8 cellular contexts compared by ENCODE assay signal in the genomic region with DNA sequence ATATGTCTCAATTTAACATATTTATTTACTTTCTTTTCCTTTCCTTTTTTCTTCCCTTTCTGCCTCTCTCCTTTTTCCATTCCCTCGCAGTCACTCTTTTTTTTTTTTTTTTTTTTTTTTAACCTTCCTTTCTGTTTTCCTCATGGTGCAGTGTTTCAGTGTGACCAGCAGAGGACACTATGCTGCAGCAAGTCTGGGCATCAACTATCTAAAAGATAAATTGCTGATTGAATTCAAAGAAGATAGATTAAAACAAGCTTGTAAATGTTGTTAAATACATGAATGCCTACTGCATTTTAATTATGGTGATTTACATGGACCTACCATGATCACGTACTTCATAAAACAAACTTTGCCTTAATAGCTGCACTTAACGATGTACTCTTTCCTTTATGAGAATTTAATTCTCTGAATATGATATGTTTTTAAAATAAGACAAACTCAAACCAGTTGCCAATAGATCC.
DNase-seq lines count a peak whose midpoint lies in the region; ATAC-seq and TF ChIP-seq lines count a peak whose summit lies in the region.

No MANE protein-coding gene starts in this region.

- no peak for TF ChIP-seq POLR2A in prostate gland (IDR thresholded peaks at IDR 0.05)

- no peaks in the 10 kb centered on the region for H3K36me3 Mint-ChIP-seq in CD4-positive, alpha-beta T cell (ENCODE audit: low read depth)

- CTCF ChIA-PET in CD4-positive, alpha-beta T cell (lab: Charles Lee): interaction anchor here (0.6 to 1.3 kb wide), 17 partner anchors 15 to 1229 kb away, joined by 3 to 13 read pairs (median 4); no protein-coding TSS in a partner anchor

- no peaks in the 10 kb centered on the region for H3K9me3 Mint-ChIP-seq in CD4-positive, alpha-beta T cell

- intact Hi-C loops in CD4-positive, alpha-beta T cell (cut with DNase I, micrococcal nuclease): loop anchor here (1.0 to 10.0 kb wide), 6 partner anchors 316 to 665 kb away; partner anchors contain the start of gene AHR (in 1 of the 2)
- intact Hi-C loops in prostate gland (cut with DNase I): loop anchor here (5.0 to 10.0 kb wide), 4 partner anchors 320 to 692 kb away; no protein-coding TSS in a partner anchor

- H3K27me3 Mint-ChIP-seq in CD4-positive, alpha-beta T cell: peaks cover 5% of the 10 kb centered on the region

- POLR2A ChIA-PET in CD4-positive, alpha-beta T cell (lab: Charles Lee): no interaction called here

- no peaks in the 10 kb centered on the region for H3K36me3 ChIP-seq in prostate gland

- no peak overlapping the region for H3K27ac Mint-ChIP-seq in CD4-positive, alpha-beta T cell

- no peak overlapping the region for H3K27ac ChIP-seq in CD4-positive, alpha-beta T cell (ENCODE audit: low read depth, low read length)
- peak overlapping the region in 1 of 2 donors; percentile 6 for H3K27ac ChIP-seq in prostate gland

- no peak overlapping the region for H3K4me3 Mint-ChIP-seq in CD4-positive, alpha-beta T cell

- H3K4me3 ChIP-seq in prostate gland: no peak overlapping the region

- no peak for ATAC-seq in CD4-positive, alpha-beta T cell (ENCODE audit: poor library complexity)
- ATAC-seq in GM19043 (IDR thresholded peaks at IDR 0.05; ENCODE audit: low read depth, unreplicated experiment): peak; percentile 49
- ATAC-seq in GM18907 (IDR thresholded peaks at IDR 0.05; ENCODE audit: unreplicated experiment): no peak

- TF ChIP-seq CTCF in CD4-positive, alpha-beta T cell (IDR thresholded peaks at IDR 0.05): peak; percentile 97
- peak; percentile 50 to 82 (median 73) for TF ChIP-seq CTCF in prostate gland (IDR thresholded peaks at IDR 0.05)

- no peaks in the 10 kb centered on the region for H3K4me1 ChIP-seq in prostate gland (replicated peaks)

- WGBS in prostate gland: 7% methylated on average over 3 of the region's 3 CpGs

- H3K4me1 Mint-ChIP-seq in CD4-positive, alpha-beta T cell (ENCODE audit: low read depth): no peaks in the 10 kb centered on the region

- no peaks in the 10 kb centered on the region for H3K27me3 ChIP-seq in CD4-positive, alpha-beta T cell (ENCODE audit: control insufficient read depth, insufficient read depth, low read length)
- H3K27me3 ChIP-seq in prostate gland (replicated peaks; ENCODE audit: insufficient read depth): no peaks in the 10 kb centered on the region

- DNase-seq in CD4-positive, alpha-beta T cell: peak in 6 of 10 experiments; percentile 1 to 10 (median 4)
- DNase-seq in NCI-H2171 treated with DMSO at 0.1 percent for 48 hours (lab: John Stamatoyannopoulos, UW) (peak; percentile 41), activated T-cell treated with anti-CD3 and anti-CD28 coated beads for 4 hours (peak; percentile 4), foreskin melanocyte (peak; percentile 48), prostate gland (ENCODE audit: low spot score) (no peak), epidermal melanocyte (ENCODE audit: insufficient read length, low spot score) (no peak)

- no peaks in the 10 kb centered on the region for H3K9me3 ChIP-seq in CD4-positive, alpha-beta T cell (ENCODE audit: control insufficient read depth, low read length)
- H3K9me3 ChIP-seq in prostate gland: no peaks in the 10 kb centered on the region

Comparison
In these comparisons a context has a peak if more than half of its experiments do, and no peak if none do; other contexts are left out.
1. DNase-seq: peak in CD4-positive, alpha-beta T cell (6 of 10), NCI-H2171 treated with DMSO at 0.1 percent for 48 hours (single experiment), activated T-cell treated with anti-CD3 and anti-CD28 coated beads for 4 hours (single experiment) and foreskin melanocyte (single experiment); none in prostate gland (single experiment) and epidermal melanocyte (single experiment).